In the genomic region with DNA sequence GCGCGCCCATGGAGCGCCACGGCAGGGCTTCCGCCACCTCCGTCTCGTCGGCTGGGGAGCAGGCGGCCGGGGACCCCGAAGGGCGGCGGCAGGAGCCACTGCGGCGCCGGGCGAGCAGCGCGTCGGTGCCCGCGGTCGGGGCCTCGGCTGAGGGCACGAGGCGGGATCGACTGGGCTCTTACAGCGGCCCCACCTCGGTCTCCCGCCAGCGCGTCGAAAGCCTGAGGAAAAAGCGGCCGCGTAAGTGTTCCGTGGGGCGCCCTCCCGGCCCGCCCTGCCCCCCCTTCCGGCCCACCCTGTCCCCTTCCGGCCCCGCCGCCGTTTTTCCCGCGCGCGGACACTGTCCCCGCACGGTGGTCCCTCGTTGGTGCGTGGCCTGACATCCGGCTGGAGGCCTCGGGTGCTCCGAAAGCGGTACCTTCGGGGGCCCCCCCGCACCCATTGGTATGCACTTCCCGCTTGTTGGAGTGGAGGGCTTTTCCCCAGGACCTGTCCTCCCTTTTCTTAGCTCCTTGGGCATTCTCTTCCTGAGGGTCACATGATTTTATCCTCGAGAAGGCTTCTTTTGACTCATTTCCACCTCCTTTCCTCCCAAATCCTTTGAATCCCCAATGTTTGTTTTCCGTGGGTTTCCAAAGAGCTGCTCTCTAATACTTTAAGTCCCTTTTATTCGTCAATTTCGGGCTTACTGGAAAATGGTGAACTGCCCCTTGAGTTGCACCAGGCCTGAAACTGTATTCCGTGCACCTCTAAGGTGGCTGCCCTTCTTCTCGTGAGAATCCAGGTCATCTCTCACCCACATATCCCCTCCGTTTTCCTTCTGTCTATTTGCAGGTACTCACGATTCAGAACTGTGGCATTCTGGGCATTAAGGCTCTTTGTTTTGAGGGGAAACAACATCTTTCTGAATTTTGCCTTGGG, we compare ENCODE assay signal across 8 cellular contexts. TPM values are rescaled to one million over a fixed set of nuclear protein-coding genes. Genes with fewer than 3 reads are reported as not detected.
DNase-seq lines count a peak whose midpoint lies in the region; ATAC-seq and TF ChIP-seq lines count a peak whose summit lies in the region.

No MANE protein-coding gene starts in this region.

- H3K27me3 ChIP-seq in mucosa of stomach (ENCODE audit: control insufficient read depth, insufficient read depth, low read length) (no peaks in the 10 kb centered on the region), stomach (no peaks in the 10 kb centered on the region)

- peaks cover 43 to 55% of the 10 kb centered on the region in 2 donors for H3K4me1 Mint-ChIP-seq in effector memory CD8-positive, alpha-beta T cell (ENCODE audit: low read depth in 2 of 2)

- intact Hi-C loops in stomach (cut with DNase I; ENCODE audit: low total_unique reads), result no loop called here

- peaks cover 38% of the 10 kb centered on the region for H3K36me3 Mint-ChIP-seq in effector memory CD8-positive, alpha-beta T cell (ENCODE audit: insufficient read depth)

- no peaks in the 10 kb centered on the region for H3K36me3 ChIP-seq in mucosa of stomach (ENCODE audit: control insufficient read depth, insufficient read depth, low read length)
- H3K36me3 ChIP-seq in stomach, result no peaks in the 10 kb centered on the region

- peak overlapping the region; percentile 97 for H3K27ac Mint-ChIP-seq in effector memory CD8-positive, alpha-beta T cell

- H3K4me1 ChIP-seq in mucosa of stomach (ENCODE audit: control insufficient read depth, insufficient read depth, low read length), result peaks cover 30% of the 10 kb centered on the region
- peaks cover 49 to 64% (median 57%) of the 10 kb centered on the region in 4 donors for H3K4me1 ChIP-seq in stomach

- DNase-seq in COLO668 (lab: John Stamatoyannopoulos, UW; ENCODE audit: unreplicated experiment) (peak; percentile 75), stomach (peak; percentile 40), NCI-H2196 (lab: John Stamatoyannopoulos, UW; ENCODE audit: unreplicated experiment) (no peak)
- peak; percentile 66 for DNase-seq in activated CD4-positive, alpha-beta T cell treated with anti-CD3 and anti-CD28 coated beads for 48 hours
- DNase-seq in effector memory CD8-positive, alpha-beta T cell, result peak in 1 of 3 experiments; percentile 7

- peak overlapping the region; percentile 96 to 98 (median 97) for H3K27ac ChIP-seq in stomach

- H3K9me3 Mint-ChIP-seq in effector memory CD8-positive, alpha-beta T cell, result no peaks in the 10 kb centered on the region

- no peak for TF ChIP-seq POLR2A in stomach (IDR thresholded peaks at IDR 0.05)

- H3K27me3 Mint-ChIP-seq in effector memory CD8-positive, alpha-beta T cell, result no peaks in the 10 kb centered on the region

- peak in 1 of 7 experiments; percentile 5 for TF ChIP-seq CTCF in stomach (IDR thresholded peaks at IDR 0.05)

- peak; percentile 22 for ATAC-seq in GM19463 (IDR thresholded peaks at IDR 0.05; ENCODE audit: unreplicated experiment)
- peak; percentile 6 for ATAC-seq in effector memory CD8-positive, alpha-beta T cell (replicated peaks)

- H3K4me3 ChIP-seq in mucosa of stomach (ENCODE audit: low read length), result peak overlapping the region; percentile 53
- H3K4me3 ChIP-seq in stomach, result peak overlapping the region; percentile 87 to 100 (median 93)

- TF ChIP-seq EP300 in Ishikawa (IDR thresholded peaks at IDR 0.05; ENCODE audit: borderline replicate concordance) (no peak), stomach (IDR thresholded peaks at IDR 0.05) (no peak)

- H3K9me3 ChIP-seq in mucosa of stomach (ENCODE audit: control insufficient read depth, low read length), result no peaks in the 10 kb centered on the region
- no peaks in the 10 kb centered on the region for H3K9me3 ChIP-seq in stomach

- peak overlapping the region; percentile 96 for H3K9ac ChIP-seq in mucosa of stomach (ENCODE audit: low read length)

- peak overlapping the region; percentile 100 for H3K4me3 Mint-ChIP-seq in effector memory CD8-positive, alpha-beta T cell

- 0 to 1% (median 0%) methylated on average over 11 to 68 of the region's 68 CpGs for WGBS in stomach, 5 donors

- TF ChIP-seq RAD21 in Ishikawa (IDR thresholded peaks at IDR 0.05; ENCODE audit: low read depth), result no peak

TF ChIP-seq in Ishikawa, 13 proteins besides CTCF, POLR2A, EP300 and RAD21:
- no peak for TF ChIP-seq YY1 (IDR thresholded peaks at IDR 0.05; ENCODE audit: low read depth)
- TF ChIP-seq, protein P1, sequence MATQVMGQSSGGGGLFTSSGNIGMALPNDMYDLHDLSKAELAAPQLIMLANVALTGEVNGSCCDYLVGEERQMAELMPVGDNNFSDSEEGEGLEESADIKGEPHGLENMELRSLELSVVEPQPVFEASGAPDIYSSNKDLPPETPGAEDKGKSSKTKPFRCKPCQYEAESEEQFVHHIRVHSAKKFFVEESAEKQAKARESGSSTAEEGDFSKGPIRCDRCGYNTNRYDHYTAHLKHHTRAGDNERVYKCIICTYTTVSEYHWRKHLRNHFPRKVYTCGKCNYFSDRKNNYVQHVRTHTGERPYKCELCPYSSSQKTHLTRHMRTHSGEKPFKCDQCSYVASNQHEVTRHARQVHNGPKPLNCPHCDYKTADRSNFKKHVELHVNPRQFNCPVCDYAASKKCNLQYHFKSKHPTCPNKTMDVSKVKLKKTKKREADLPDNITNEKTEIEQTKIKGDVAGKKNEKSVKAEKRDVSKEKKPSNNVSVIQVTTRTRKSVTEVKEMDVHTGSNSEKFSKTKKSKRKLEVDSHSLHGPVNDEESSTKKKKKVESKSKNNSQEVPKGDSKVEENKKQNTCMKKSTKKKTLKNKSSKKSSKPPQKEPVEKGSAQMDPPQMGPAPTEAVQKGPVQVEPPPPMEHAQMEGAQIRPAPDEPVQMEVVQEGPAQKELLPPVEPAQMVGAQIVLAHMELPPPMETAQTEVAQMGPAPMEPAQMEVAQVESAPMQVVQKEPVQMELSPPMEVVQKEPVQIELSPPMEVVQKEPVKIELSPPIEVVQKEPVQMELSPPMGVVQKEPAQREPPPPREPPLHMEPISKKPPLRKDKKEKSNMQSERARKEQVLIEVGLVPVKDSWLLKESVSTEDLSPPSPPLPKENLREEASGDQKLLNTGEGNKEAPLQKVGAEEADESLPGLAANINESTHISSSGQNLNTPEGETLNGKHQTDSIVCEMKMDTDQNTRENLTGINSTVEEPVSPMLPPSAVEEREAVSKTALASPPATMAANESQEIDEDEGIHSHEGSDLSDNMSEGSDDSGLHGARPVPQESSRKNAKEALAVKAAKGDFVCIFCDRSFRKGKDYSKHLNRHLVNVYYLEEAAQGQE (IDR thresholded peaks at IDR 0.05; ENCODE audit: low read depth), result no peak
- TF ChIP-seq, protein P2, sequence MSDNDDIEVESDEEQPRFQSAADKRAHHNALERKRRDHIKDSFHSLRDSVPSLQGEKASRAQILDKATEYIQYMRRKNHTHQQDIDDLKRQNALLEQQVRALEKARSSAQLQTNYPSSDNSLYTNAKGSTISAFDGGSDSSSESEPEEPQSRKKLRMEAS (IDR thresholded peaks at IDR 0.05), result 0 out of 2 replicates have a peak, but pooled peaks have one; percentile 8
- TF ChIP-seq, protein P3, sequence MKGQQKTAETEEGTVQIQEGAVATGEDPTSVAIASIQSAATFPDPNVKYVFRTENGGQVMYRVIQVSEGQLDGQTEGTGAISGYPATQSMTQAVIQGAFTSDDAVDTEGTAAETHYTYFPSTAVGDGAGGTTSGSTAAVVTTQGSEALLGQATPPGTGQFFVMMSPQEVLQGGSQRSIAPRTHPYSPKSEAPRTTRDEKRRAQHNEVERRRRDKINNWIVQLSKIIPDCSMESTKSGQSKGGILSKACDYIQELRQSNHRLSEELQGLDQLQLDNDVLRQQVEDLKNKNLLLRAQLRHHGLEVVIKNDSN (IDR thresholded peaks at IDR 0.05), result peak; percentile 42

RNA-seq across cellular contexts. Expression of a gene that starts 0.6 kb away (rescaled TPM):
- total RNA-seq in stomach, result 10 to 100 TPM in 4 of 5 donors, 1 to 10 TPM in 1; 8.8 to 68.4 (median 39.0) TPM
- 10 to 100 TPM; 19.3 to 28.5 (median 25.1) TPM for polyA plus RNA-seq in stomach

RNA-seq across cellular contexts. Expression of a gene that starts 43.1 kb away (rescaled TPM):
- 10 to 100 TPM; 26.6 to 50.4 (median 37.1) TPM for total RNA-seq in stomach
- 10 to 100 TPM in 1 of 3 donors, 1 to 10 TPM in 2; 6.3 to 15.1 (median 9.2) TPM for polyA plus RNA-seq in stomach
